ENCODE assay signal across 8 cellular contexts in the genomic region with DNA sequence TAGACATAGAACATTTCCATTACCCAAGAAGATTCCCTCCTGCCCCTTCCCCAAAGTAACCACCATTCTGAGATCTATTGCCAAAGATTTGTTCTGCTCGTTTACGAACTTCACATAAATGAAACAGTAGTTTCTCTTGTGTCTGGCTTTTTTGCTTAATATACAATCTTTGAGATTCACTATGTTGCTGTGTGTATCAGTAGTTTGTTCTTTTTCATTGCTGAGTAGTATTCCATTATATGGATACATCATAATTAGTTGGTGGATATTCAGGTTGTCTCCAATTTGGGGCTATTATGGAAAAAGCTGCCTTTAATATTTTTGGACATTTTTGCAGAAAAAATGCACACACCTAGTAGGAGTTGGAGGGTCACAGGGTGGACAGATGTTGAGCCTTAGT.
"Had no signal": no experiment of that assay in that cellular context is flagged by ENCODE, and none has a peak within 500 bp of the region (broad histone marks: within the 10 kb centered on the region; RNA-seq: fewer than 3 reads in every experiment).

No MANE protein-coding gene starts in this region.

- H3K4me3 ChIP-seq: GM12878 had no signal

- ATAC-seq: GM12878 had no signal

- DNase-seq: GDM1, GF-D8 had no signal

- FAIRE-seq: G401.6, GM12878, GM12891, GM12892, GM18507, GM19239 had no signal
